Comparison of ENCODE assay signal across 12 cellular contexts in genomic region chr17:36722903-36723263, GRCh38.
DNase-seq lines count a peak whose midpoint lies in the region; ATAC-seq and TF ChIP-seq lines count a peak whose summit lies in the region.
"Had no signal": no experiment of that assay in that cellular context is flagged by ENCODE, and none has a peak within 500 bp of the region (broad histone marks: within the 10 kb centered on the region; RNA-seq: fewer than 3 reads in every experiment).

No MANE protein-coding gene starts in this region.

- H3K27me3 Mint-ChIP-seq in activated CD8-positive, alpha-beta T cell treated with anti-CD3 and anti-CD28 coated beads, Interleukin-2, amount 10 ng/mL, durations not matched to agents 7 days and 5 days (ENCODE audit: low read depth) = peaks cover 4% of the 10 kb centered on the region
- peaks cover 6% of the 10 kb centered on the region for H3K27me3 Mint-ChIP-seq in memory B cell

- peak overlapping the region; percentile 69 for H3K4me3 Mint-ChIP-seq in activated CD8-positive, alpha-beta T cell treated with anti-CD3 and anti-CD28 coated beads, Interleukin-2, amount 10 ng/mL, durations not matched to agents 7 days and 5 days
- H3K4me3 Mint-ChIP-seq in memory B cell = peak overlapping the region; percentile 90

- H3K4me3 ChIP-seq in cardiac muscle cell (peak overlapping the region; percentile 17), upper lobe of left lung (peak overlapping the region in 2 of 4 donors; percentile 53)

- ATAC-seq in Right ventricle myocardium superior (ENCODE audit: poor library complexity) (no peak), memory B cell (ENCODE audit: low read depth) (no peak), upper lobe of left lung (ENCODE audit: low FRiP score in 2 of 2) (no peak), HG03354 (IDR thresholded peaks at IDR 0.05; ENCODE audit: poor library complexity, severe bottlenecking, unreplicated experiment) (no peak), HG02588 (IDR thresholded peaks at IDR 0.05; ENCODE audit: unreplicated experiment) (no peak)
- no peak for ATAC-seq in activated CD8-positive, alpha-beta T cell treated with anti-CD3 and anti-CD28 coated beads, Interleukin-2, amount 10 ng/mL, durations not matched to agents 7 days and 5 days

- no peak for TF ChIP-seq POLR2A in upper lobe of left lung (IDR thresholded peaks at IDR 0.05)

- peak overlapping the region; percentile 86 for H3K27ac ChIP-seq in cardiac muscle cell
- peak overlapping the region; percentile 10 to 82 (median 68) for H3K27ac ChIP-seq in upper lobe of left lung
- H3K27ac ChIP-seq: RWPE1, thyroid gland had no signal

- CTCF ChIA-PET in activated CD8-positive, alpha-beta T cell treated with anti-CD3 and anti-CD28 coated beads, Interleukin-2, amount 10 ng/mL, durations not matched to agents 7 days and 5 days (lab: Charles Lee) = interaction anchor here (0.8 to 3.8 kb wide), 5 partner anchors 17 to 188 kb away, joined by 3 to 20 read pairs (median 3); partner anchors contain the start of genes MRM1, MYO19 and PIGW

- no peak for TF ChIP-seq EP300 in upper lobe of left lung (IDR thresholded peaks at IDR 0.05)

- POLR2A ChIA-PET in activated CD8-positive, alpha-beta T cell treated with anti-CD3 and anti-CD28 coated beads, Interleukin-2, amount 10 ng/mL, durations not matched to agents 7 days and 5 days (lab: Charles Lee) = interaction anchor here (0.8 to 1.9 kb wide), 5 partner anchors 9 to 176 kb away, joined by 3 to 7 read pairs (median 6); partner anchors contain the start of gene MRM1

- peak overlapping the region; percentile 89 for H3K27ac Mint-ChIP-seq in activated CD8-positive, alpha-beta T cell treated with anti-CD3 and anti-CD28 coated beads, Interleukin-2, amount 10 ng/mL, durations not matched to agents 7 days and 5 days
- peak overlapping the region; percentile 87 for H3K27ac Mint-ChIP-seq in memory B cell

- H3K36me3 ChIP-seq in cardiac muscle cell (no peaks in the 10 kb centered on the region), upper lobe of left lung (no peaks in the 10 kb centered on the region)
- H3K36me3 ChIP-seq: BE2C, thyroid gland had no signal

- H3K4me1 ChIP-seq in cardiac muscle cell (ENCODE audit: low read depth) = peaks cover 36% of the 10 kb centered on the region
- peaks cover 7 to 16% (median 14%) of the 10 kb centered on the region in 4 donors for H3K4me1 ChIP-seq in upper lobe of left lung

- whole genome bisulfite sequencing in upper lobe of left lung, 2 donors = 25 to 89% methylated on average over 2 to 5 of the region's 6 CpGs

- TF ChIP-seq CTCF in cardiac muscle cell (IDR thresholded peaks at IDR 0.05; ENCODE audit: low read depth, low read length) (no peak), upper lobe of left lung (IDR thresholded peaks at IDR 0.05) (no peak)

- no peaks in the 10 kb centered on the region for H3K9me3 Mint-ChIP-seq in activated CD8-positive, alpha-beta T cell treated with anti-CD3 and anti-CD28 coated beads, Interleukin-2, amount 10 ng/mL, durations not matched to agents 7 days and 5 days (ENCODE audit: insufficient read depth)
- H3K9me3 Mint-ChIP-seq in memory B cell = peaks cover 3% of the 10 kb centered on the region

- peaks cover 67% of the 10 kb centered on the region for H3K4me1 Mint-ChIP-seq in activated CD8-positive, alpha-beta T cell treated with anti-CD3 and anti-CD28 coated beads, Interleukin-2, amount 10 ng/mL, durations not matched to agents 7 days and 5 days (ENCODE audit: low read depth)
- H3K4me1 Mint-ChIP-seq in memory B cell = peaks cover 27% of the 10 kb centered on the region

- no peaks in the 10 kb centered on the region for H3K36me3 Mint-ChIP-seq in activated CD8-positive, alpha-beta T cell treated with anti-CD3 and anti-CD28 coated beads, Interleukin-2, amount 10 ng/mL, durations not matched to agents 7 days and 5 days (ENCODE audit: low read depth)
- H3K36me3 Mint-ChIP-seq in memory B cell = peaks cover 2% of the 10 kb centered on the region

- H3K27me3 ChIP-seq in cardiac muscle cell (no peaks in the 10 kb centered on the region), upper lobe of left lung (peaks cover 0 to 4% (median 0%) of the 10 kb centered on the region in 4 donors)
- H3K27me3 ChIP-seq: BE2C, thyroid gland had no signal

- intact Hi-C loops in Right ventricle myocardium superior (cut with DNase I) = no loop called here

- H3K9me3 ChIP-seq in cardiac muscle cell (ENCODE audit: low read depth) (no peaks in the 10 kb centered on the region), upper lobe of left lung (no peaks in the 10 kb centered on the region)
- H3K9me3 ChIP-seq: BE2C, thyroid gland had no signal

- DNase-seq in cardiac muscle cell (ENCODE audit: low read depth in 1 of 2, low spot score in 1 of 2) (no peak), Right ventricle myocardium superior (no peak), memory B cell (ENCODE audit: low spot score in 2 of 2) (no peak), upper lobe of left lung (no peak), T-helper 9 cell (no peak)
- no peak for DNase-seq in activated CD8-positive, alpha-beta T cell treated with anti-CD3 and anti-CD28 coated beads, Interleukin-2, amount 10 ng/mL, durations not matched to agents 7 days and 5 days
- DNase-seq: NCI-H1694 had no signal
